Comparison of ENCODE assay signal across 17 cellular contexts in genomic region chr20:2889209-2889608, GRCh38. TPM values are rescaled to one million over a fixed set of nuclear protein-coding genes. Genes with fewer than 3 reads are reported as not detected.
DNase-seq lines count a peak whose midpoint lies in the region; ATAC-seq, FAIRE-seq and TF ChIP-seq lines count a peak whose summit lies in the region.
"Had no signal": no experiment of that assay in that cellular context is flagged by ENCODE, and none has a peak within 500 bp of the region (broad histone marks: within the 10 kb centered on the region; RNA-seq: fewer than 3 reads in every experiment).

No MANE protein-coding gene starts in this region.

- H3K4me1 Mint-ChIP-seq in natural killer cell, result peaks cover 83 to 84% of the 10 kb centered on the region in 2 donors
- H3K4me1 Mint-ChIP-seq in natural killer cell treated with Interleukin-12 subunit alpha and Interleukin-12 subunit beta and Interleukin-15 and Interleukin-18, amount 100 ng/mL, for 72 hours (ENCODE audit: low read depth in 2 of 2), result peaks cover 62 to 63% of the 10 kb centered on the region in 2 donors
- H3K4me1 Mint-ChIP-seq in mesothelial cell of epicardium, result peaks cover 22% of the 10 kb centered on the region

- no peak for FAIRE-seq in bronchial epithelial cell (lab: Jason Lieb, UNC)

- no peaks in the 10 kb centered on the region for H3K9me3 Mint-ChIP-seq in natural killer cell
- peaks cover 4% of the 10 kb centered on the region for H3K9me3 Mint-ChIP-seq in natural killer cell treated with Interleukin-12 subunit alpha and Interleukin-12 subunit beta and Interleukin-15 and Interleukin-18, amount 100 ng/mL, for 72 hours
- H3K9me3 Mint-ChIP-seq in mesothelial cell of epicardium, result no peaks in the 10 kb centered on the region
- H3K9me3 Mint-ChIP-seq: CD14-positive monocyte had no signal

- no peak overlapping the region for H3K27ac ChIP-seq in RWPE1
- H3K27ac ChIP-seq: BLaER1 had no signal

- peak overlapping the region; percentile 53 to 54 for H3K27ac Mint-ChIP-seq in natural killer cell
- no peak overlapping the region for H3K27ac Mint-ChIP-seq in natural killer cell treated with Interleukin-12 subunit alpha and Interleukin-12 subunit beta and Interleukin-15 and Interleukin-18, amount 100 ng/mL, for 72 hours
- peak overlapping the region; percentile 39 for H3K27ac Mint-ChIP-seq in mesothelial cell of epicardium

- intact Hi-C loops in natural killer cell (cut with micrococcal nuclease), result no loop called here

- H3K27me3 ChIP-seq in bronchial epithelial cell (ENCODE audit: control insufficient read depth, insufficient read depth, low read length), result no peaks in the 10 kb centered on the region
- H3K27me3 ChIP-seq: BLaER1 had no signal

- no peaks in the 10 kb centered on the region for H3K27me3 Mint-ChIP-seq in natural killer cell (ENCODE audit: low read depth in 2 of 2)
- H3K27me3 Mint-ChIP-seq in natural killer cell treated with Interleukin-12 subunit alpha and Interleukin-12 subunit beta and Interleukin-15 and Interleukin-18, amount 100 ng/mL, for 72 hours, result no peaks in the 10 kb centered on the region
- no peaks in the 10 kb centered on the region for H3K27me3 Mint-ChIP-seq in mesothelial cell of epicardium (ENCODE audit: low read depth)
- H3K27me3 Mint-ChIP-seq: CD4-positive, alpha-beta memory T cell had no signal

- no peak overlapping the region for H3K4me3 ChIP-seq in bronchial epithelial cell (ENCODE audit: low read depth, low read length)
- H3K4me3 ChIP-seq: BLaER1 had no signal

- H3K36me3 Mint-ChIP-seq in natural killer cell (no peaks in the 10 kb centered on the region), mesothelial cell of epicardium (peaks cover 1% of the 10 kb centered on the region)
- no peaks in the 10 kb centered on the region for H3K36me3 Mint-ChIP-seq in natural killer cell treated with Interleukin-12 subunit alpha and Interleukin-12 subunit beta and Interleukin-15 and Interleukin-18, amount 100 ng/mL, for 72 hours

- POLR2A ChIA-PET in RWPE1 (lab: Yijun Ruan, JAX; ENCODE audit: low non-redundant PET), result no interaction called here

- H3K36me3 ChIP-seq in bronchial epithelial cell (ENCODE audit: control insufficient read depth, insufficient read depth, low read length), result no peaks in the 10 kb centered on the region

- DNase-seq in natural killer cell (no peak), bronchial epithelial cell (ENCODE audit: low read depth) (peak; percentile 43), mesothelial cell of epicardium (ENCODE audit: low spot score in 2 of 2, unreplicated experiment in 2 of 2) (no peak), midbrain (lab: John Stamatoyannopoulos, UW) (no peak), RWPE1 (ENCODE audit: low spot score) (no peak)
- no peak for DNase-seq in natural killer cell treated with Interleukin-12 subunit alpha and Interleukin-12 subunit beta and Interleukin-15 and Interleukin-18, amount 100 ng/mL, for 72 hours (ENCODE audit: low spot score)
- DNase-seq in stimulated activated CD4-positive, alpha-beta T cell treated with anti-CD3 and anti-CD28 coated beads, Interleukin-12 subunit alpha, Interleukin-12 subunit beta, amount 100 ng/mL, for 4 hours, result no peak
- DNase-seq: 8988T; CD4-positive, alpha-beta memory T cell; DMS153; DMS79; GDM1; GOT3; H7 had no signal

- TF ChIP-seq CTCF in natural killer cell (IDR thresholded peaks at IDR 0.05), result no peak
- TF ChIP-seq CTCF in bronchial epithelial cell (IDR thresholded peaks at IDR 0.05; ENCODE audit: insufficient read depth, low read length, severe bottlenecking), result no peak
- no peak for TF ChIP-seq CTCF in mesothelial cell of epicardium (IDR thresholded peaks at IDR 0.05; ENCODE audit: unreplicated experiment)
- TF ChIP-seq CTCF in RWPE1 (conservative IDR thresholded peaks at IDR 0.05; ENCODE audit: low read depth), result no peak

- H3K4me3 Mint-ChIP-seq in natural killer cell, result no peak overlapping the region
- no peak overlapping the region for H3K4me3 Mint-ChIP-seq in natural killer cell treated with Interleukin-12 subunit alpha and Interleukin-12 subunit beta and Interleukin-15 and Interleukin-18, amount 100 ng/mL, for 72 hours
- H3K4me3 Mint-ChIP-seq in mesothelial cell of epicardium, result no peak overlapping the region
- H3K4me3 Mint-ChIP-seq: CD14-positive monocyte; CD4-positive, alpha-beta memory T cell had no signal

- CTCF ChIA-PET in RWPE1 (lab: Yijun Ruan, JAX), result interaction anchor here (0.6 kb wide), 2 partner anchors 12 to 599 kb away, joined by 3 read pairs; no protein-coding TSS in a partner anchor

- no peak for ATAC-seq in natural killer cell
- no peak for ATAC-seq in natural killer cell treated with Interleukin-12 subunit alpha and Interleukin-12 subunit beta and Interleukin-15 and Interleukin-18, amount 100 ng/mL, for 72 hours
- ATAC-seq: HCT116 had no signal

RNA-seq across cellular contexts. Expression of gene PTPRA, which starts 15.9 kb away (rescaled TPM):
- 100 to 1,000 TPM; 125 to 172 (median 141) TPM for total RNA-seq in natural killer cell
- total RNA-seq in natural killer cell treated with Interleukin-12 subunit alpha and Interleukin-12 subunit beta and Interleukin-15 and Interleukin-18, amount 100 ng/mL, for 72 hours, result 10 to 100 TPM; 50.4 to 76.0 TPM
- total RNA-seq in bronchial epithelial cell, result 20.8 and 25.2 TPM in 2 replicates
- total RNA-seq in mesothelial cell of epicardium, result 62.5 to 67.0 TPM (median 65.2 TPM) in 3 replicates

RNA-seq across cellular contexts. Expression of gene VPS16, which starts 48.7 kb away (rescaled TPM):
- total RNA-seq in natural killer cell (100 to 1,000 TPM; 108 to 118 (median 109) TPM), bronchial epithelial cell (33.2 and 33.4 TPM in 2 replicates), mesothelial cell of epicardium (46.0 to 51.6 TPM (median 47.7 TPM) in 3 replicates)
- total RNA-seq in natural killer cell treated with Interleukin-12 subunit alpha and Interleukin-12 subunit beta and Interleukin-15 and Interleukin-18, amount 100 ng/mL, for 72 hours, result 100 to 1,000 TPM in 1 of 2 donors, 10 to 100 TPM in 1; 88.0 to 101 TPM

RNA-seq across cellular contexts. Expression of gene PCED1A, which starts 48.8 kb away (rescaled TPM):
- 10 to 100 TPM; 70.3 to 76.5 (median 71.1) TPM for total RNA-seq in natural killer cell
- total RNA-seq in natural killer cell treated with Interleukin-12 subunit alpha and Interleukin-12 subunit beta and Interleukin-15 and Interleukin-18, amount 100 ng/mL, for 72 hours, result 10 to 100 TPM; 53.8 to 62.6 TPM
- 12.9 and 17.9 TPM in 2 replicates for total RNA-seq in bronchial epithelial cell
- total RNA-seq in mesothelial cell of epicardium, result 108 to 113 TPM (median 108 TPM) in 3 replicates

Comparison
In these comparisons a context has a peak if more than half of its experiments do, and no peak if none do; other contexts are left out.
1. H3K27ac Mint-ChIP-seq: peak in natural killer cell (2 of 2) and mesothelial cell of epicardium (single experiment); none in natural killer cell treated with Interleukin-12 subunit alpha and Interleukin-12 subunit beta and Interleukin-15 and Interleukin-18, amount 100 ng/mL, for 72 hours (0 of 2).